ENCODE assay signal across 17 cellular contexts in the genomic region with DNA sequence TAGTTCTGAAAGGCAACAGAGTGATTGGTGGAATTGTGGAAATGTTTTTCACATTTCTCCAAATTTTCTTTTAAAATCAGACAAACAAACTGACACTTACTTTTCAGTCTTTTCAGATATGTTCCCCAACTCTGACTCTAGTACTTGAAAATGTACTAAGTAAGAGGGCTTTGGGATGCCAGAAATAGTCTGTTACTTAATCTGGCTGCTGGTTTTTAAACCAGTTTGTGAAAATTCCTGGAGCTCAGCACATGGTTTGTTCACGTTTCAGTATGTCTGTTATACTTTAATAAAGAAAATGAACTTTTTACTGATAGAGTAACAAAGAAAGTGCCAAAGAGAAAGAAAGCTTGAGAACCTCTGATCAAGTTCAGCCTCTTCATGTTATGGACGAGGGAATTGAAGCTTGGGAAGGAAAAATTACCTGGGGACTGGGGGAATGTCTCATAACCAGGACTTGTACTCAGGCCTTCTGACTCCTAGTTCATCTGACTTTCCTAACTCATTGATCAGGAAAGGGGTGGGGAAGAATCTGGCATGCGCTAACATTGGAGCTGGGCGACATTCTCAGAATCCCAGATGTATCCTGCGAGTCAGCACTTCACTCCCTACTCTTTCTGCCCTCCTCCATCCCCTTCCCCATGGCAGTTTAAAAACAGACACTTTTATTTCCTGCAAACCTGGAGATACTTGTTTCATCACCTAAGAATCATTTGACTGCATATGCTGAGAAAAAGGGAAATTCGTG. TPM values are rescaled to one million over a fixed set of nuclear protein-coding genes. Genes with fewer than 3 reads are reported as not detected.
DNase-seq lines count a peak whose midpoint lies in the region; TF ChIP-seq lines count a peak whose summit lies in the region.
"Had no signal": no experiment of that assay in that cellular context is flagged by ENCODE, and none has a peak within 500 bp of the region (broad histone marks: within the 10 kb centered on the region; RNA-seq: fewer than 3 reads in every experiment).

No MANE protein-coding gene starts in this region.

- no peaks in the 10 kb centered on the region for H3K4me1 Mint-ChIP-seq in activated T-helper 1 cell treated with anti-CD3 and anti-CD28 coated beads, Interleukin-12 subunit alpha, Interleukin-12 subunit beta, Interleukin-2, Interleukin-4 antibody, amounts not matched to agents 30 ng/mL and 10 ng/mL and 1 ng/mL, durations not matched to agents 14 hours and 24 hours and 36 hours (ENCODE audit: low read depth)
- H3K4me1 Mint-ChIP-seq: CD14-positive monocyte; naive thymus-derived CD8-positive, alpha-beta T cell had no signal

- no peak overlapping the region for H3K4me3 Mint-ChIP-seq in activated T-helper 1 cell treated with anti-CD3 and anti-CD28 coated beads, Interleukin-12 subunit alpha, Interleukin-12 subunit beta, Interleukin-2, Interleukin-4 antibody, amounts not matched to agents 30 ng/mL and 10 ng/mL and 1 ng/mL, durations not matched to agents 14 hours and 24 hours and 36 hours
- H3K4me3 Mint-ChIP-seq: CD14-positive monocyte; dendritic cell treated with granulocyte-macrophage colony-stimulating factor and Interleukin-4, amounts not matched to agents 40 ng/mL and 50 ng/mL, for 4 days; naive thymus-derived CD8-positive, alpha-beta T cell had no signal

- POLR2A ChIA-PET in OCI-LY7 (lab: Charles Lee), result interaction anchor here (0.6 to 1.6 kb wide), 6 partner anchors 9 to 142 kb away, joined by 3 to 4 read pairs (median 4); a partner anchor contains a TSS

- H3K27me3 ChIP-seq in prostate gland (replicated peaks; ENCODE audit: insufficient read depth), result no peaks in the 10 kb centered on the region
- H3K27me3 ChIP-seq: vagina had no signal

- TF ChIP-seq CTCF in AG10803 (conservative IDR thresholded peaks at IDR 0.05; ENCODE audit: low read length) (no peak), OCI-LY7 (conservative IDR thresholded peaks at IDR 0.05; ENCODE audit: low read length) (no peak), fibroblast of villous mesenchyme (IDR thresholded peaks at IDR 0.05; ENCODE audit: insufficient read depth, low read depth, low read length) (no peak), prostate gland (IDR thresholded peaks at IDR 0.05) (no peak)

- H3K9me3 Mint-ChIP-seq in activated T-helper 1 cell treated with anti-CD3 and anti-CD28 coated beads, Interleukin-12 subunit alpha, Interleukin-12 subunit beta, Interleukin-2, Interleukin-4 antibody, amounts not matched to agents 30 ng/mL and 10 ng/mL and 1 ng/mL, durations not matched to agents 14 hours and 24 hours and 36 hours, result no peaks in the 10 kb centered on the region
- H3K9me3 Mint-ChIP-seq: CD14-positive monocyte; dendritic cell treated with granulocyte-macrophage colony-stimulating factor and Interleukin-4, amounts not matched to agents 40 ng/mL and 50 ng/mL, for 4 days; naive thymus-derived CD8-positive, alpha-beta T cell had no signal

- intact Hi-C loops in OCI-LY7 (cut with micrococcal nuclease; ENCODE audit: unreplicated experiment) (no loop called here), prostate gland (cut with DNase I) (no loop called here)
- intact Hi-C loops in activated T-helper 1 cell treated with anti-CD3 and anti-CD28 coated beads, Interleukin-12 subunit alpha, Interleukin-12 subunit beta, Interleukin-2, Interleukin-4 antibody, amounts not matched to agents 30 ng/mL and 10 ng/mL and 1 ng/mL, durations not matched to agents 14 hours and 24 hours and 36 hours (cut with micrococcal nuclease), result no loop called here

- H3K4me2 ChIP-seq in OCI-LY7 (ENCODE audit: low read length), result peak overlapping the region; percentile 59

- TF ChIP-seq POLR2A in prostate gland (IDR thresholded peaks at IDR 0.05), result no peak

- 53% methylated on average over 6 of the region's 6 CpGs for WGBS in prostate gland

- no peaks in the 10 kb centered on the region for H3K36me3 Mint-ChIP-seq in activated T-helper 1 cell treated with anti-CD3 and anti-CD28 coated beads, Interleukin-12 subunit alpha, Interleukin-12 subunit beta, Interleukin-2, Interleukin-4 antibody, amounts not matched to agents 30 ng/mL and 10 ng/mL and 1 ng/mL, durations not matched to agents 14 hours and 24 hours and 36 hours (ENCODE audit: low read depth)
- H3K36me3 Mint-ChIP-seq: CD14-positive monocyte had no signal

- H2AFZ ChIP-seq in OCI-LY7 (ENCODE audit: low read length), result peak overlapping the region; percentile 6; the same call in 1 of the 2 replicates

- H3K36me3 ChIP-seq in OCI-LY7 (ENCODE audit: insufficient read depth, low read length) (no peaks in the 10 kb centered on the region), prostate gland (no peaks in the 10 kb centered on the region)
- H3K36me3 ChIP-seq: vagina had no signal

- peaks cover 13% of the 10 kb centered on the region; the same call in 1 of the 2 replicates for H3K79me2 ChIP-seq in OCI-LY7 (ENCODE audit: insufficient read depth, low read depth, low read length)

- H3K4me3 ChIP-seq in AG10803 (ENCODE audit: low read length), result no peak overlapping the region
- H3K4me3 ChIP-seq in OCI-LY7 (ENCODE audit: low read depth, low read length, poor library complexity, severe bottlenecking), result no peak overlapping the region
- no peak overlapping the region for H3K4me3 ChIP-seq in fibroblast of villous mesenchyme (ENCODE audit: low read depth, low read length)
- H3K4me3 ChIP-seq in prostate gland, result no peak overlapping the region
- H3K4me3 ChIP-seq: vagina had no signal

- H3K27ac Mint-ChIP-seq in activated T-helper 1 cell treated with anti-CD3 and anti-CD28 coated beads, Interleukin-12 subunit alpha, Interleukin-12 subunit beta, Interleukin-2, Interleukin-4 antibody, amounts not matched to agents 30 ng/mL and 10 ng/mL and 1 ng/mL, durations not matched to agents 14 hours and 24 hours and 36 hours, result no peak overlapping the region
- H3K27ac Mint-ChIP-seq: dendritic cell treated with granulocyte-macrophage colony-stimulating factor and Interleukin-4, amounts not matched to agents 40 ng/mL and 50 ng/mL, for 4 days; naive thymus-derived CD8-positive, alpha-beta T cell had no signal

- CTCF ChIA-PET in OCI-LY7 (lab: Charles Lee; ENCODE audit: unreplicated experiment), result no interaction called here

- peaks cover 19% of the 10 kb centered on the region for H3K27me3 Mint-ChIP-seq in activated T-helper 1 cell treated with anti-CD3 and anti-CD28 coated beads, Interleukin-12 subunit alpha, Interleukin-12 subunit beta, Interleukin-2, Interleukin-4 antibody, amounts not matched to agents 30 ng/mL and 10 ng/mL and 1 ng/mL, durations not matched to agents 14 hours and 24 hours and 36 hours (ENCODE audit: insufficient read depth)
- H3K27me3 Mint-ChIP-seq: dendritic cell treated with granulocyte-macrophage colony-stimulating factor and Interleukin-4, amounts not matched to agents 40 ng/mL and 50 ng/mL, for 4 days had no signal

- H3K4me1 ChIP-seq in OCI-LY7 (ENCODE audit: insufficient read depth, low read length, poor library complexity, severe bottlenecking) (peaks cover 69% of the 10 kb centered on the region), prostate gland (replicated peaks) (no peaks in the 10 kb centered on the region)
- H3K4me1 ChIP-seq: vagina had no signal

- H4K20me1 ChIP-seq in OCI-LY7 (ENCODE audit: insufficient read depth, low read length), result no peaks in the 10 kb centered on the region

- no TSS peak for BruUV-seq in OCI-LY7 (replicated peaks; lab: Mats Ljungman, UMichigan)

- DNase-seq in AG10803 (ENCODE audit: low read depth) (peak; percentile 46), OCI-LY7 (ENCODE audit: low spot score) (no peak), fibroblast of villous mesenchyme (ENCODE audit: low read depth) (peak; percentile 4), left kidney (ENCODE audit: low read depth, low spot score) (peak; percentile 55), prostate gland (ENCODE audit: low spot score) (no peak), NK-92 (lab: John Stamatoyannopoulos, UW; ENCODE audit: unreplicated experiment) (no peak), DMS53 treated with DMSO at 0.1 percent for 48 hours (lab: John Stamatoyannopoulos, UW; ENCODE audit: unreplicated experiment) (no peak)
- no peak for DNase-seq in activated T-helper 1 cell treated with anti-CD3 and anti-CD28 coated beads, Interleukin-12 subunit alpha, Interleukin-12 subunit beta, Interleukin-2, Interleukin-4 antibody, amounts not matched to agents 30 ng/mL and 10 ng/mL and 1 ng/mL, durations not matched to agents 14 hours and 24 hours and 36 hours (ENCODE audit: low spot score)
- DNase-seq: activated effector memory CD4-positive, alpha-beta T cell treated with anti-CD3 and anti-CD28 coated beads, Interleukin-2, amount 50 U/mL, for 16 hours; anterior cingulate cortex; DMS79; naive thymus-derived CD8-positive, alpha-beta T cell; NCI-H1417 treated with DMSO at 0.1 percent for 48 hours; SIG-M5 had no signal

- no peaks in the 10 kb centered on the region for H3K9me2 ChIP-seq in OCI-LY7 (ENCODE audit: insufficient read depth, low read length)

- H3K9me3 ChIP-seq in OCI-LY7 (ENCODE audit: low read length) (no peaks in the 10 kb centered on the region), prostate gland (no peaks in the 10 kb centered on the region)
- H3K9me3 ChIP-seq: vagina had no signal

- no peak overlapping the region for H3K27ac ChIP-seq in OCI-LY7 (ENCODE audit: low read depth, low read length, poor library complexity, severe bottlenecking)
- no peak overlapping the region for H3K27ac ChIP-seq in prostate gland
- H3K27ac ChIP-seq: vagina had no signal

RNA-seq across cellular contexts. Expression of a gene that starts 30.8 kb away (rescaled TPM):
- 6.6 and 10.3 TPM in 2 replicates for total RNA-seq in OCI-LY7 (2014; rRNA removed; shearing (Covaris generic))
- 10.2 and 11.3 TPM in 2 replicates for total RNA-seq in OCI-LY7 (2022)
- 12.2 and 24.6 TPM in 2 replicates for total RNA-seq in fibroblast of villous mesenchyme
- total RNA-seq in prostate gland, result 1 to 10 TPM; 1.4 to 3.5 TPM
- 4.4 and 6.2 TPM in 2 replicates for total RNA-seq in activated T-helper 1 cell treated with anti-CD3 and anti-CD28 coated beads, Interleukin-12 subunit alpha, Interleukin-12 subunit beta, Interleukin-2, Interleukin-4 antibody, amounts not matched to agents 30 ng/mL and 10 ng/mL and 1 ng/mL, durations not matched to agents 14 hours and 24 hours and 36 hours

Comparison
In these comparisons a context has a peak if more than half of its experiments do, and no peak if none do; other contexts are left out.
1. DNase-seq: peak in AG10803 (single experiment), fibroblast of villous mesenchyme (single experiment) and left kidney (single experiment); none in OCI-LY7 (single experiment), prostate gland (single experiment), NK-92 (single experiment), activated T-helper 1 cell treated with anti-CD3 and anti-CD28 coated beads, Interleukin-12 subunit alpha, Interleukin-12 subunit beta, Interleukin-2, Interleukin-4 antibody, amounts not matched to agents 30 ng/mL and 10 ng/mL and 1 ng/mL, durations not matched to agents 14 hours and 24 hours and 36 hours (single experiment) and DMS53 treated with DMSO at 0.1 percent for 48 hours (single experiment).